Comparison of ENCODE assay signal across 8 cellular contexts in the genomic region with DNA sequence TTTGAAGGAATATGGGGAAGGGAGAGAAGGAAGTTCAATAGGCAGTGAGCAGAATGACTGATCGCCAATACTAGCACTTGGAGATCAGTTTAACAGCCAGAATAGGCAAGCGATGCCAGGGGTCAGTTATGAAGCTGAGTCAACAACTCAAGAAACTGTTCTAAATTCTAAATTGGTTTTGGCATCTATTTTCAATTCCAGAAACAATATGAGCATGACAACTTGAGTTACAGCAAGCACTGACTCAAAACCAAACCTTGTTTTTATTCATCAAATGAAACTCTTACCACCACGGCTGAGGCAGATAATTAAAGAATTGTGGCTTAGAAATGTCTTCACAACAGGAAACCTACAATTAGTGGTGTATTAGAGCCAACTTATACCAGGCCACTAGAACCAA.
DNase-seq lines count a peak whose midpoint lies in the region; ATAC-seq and TF ChIP-seq lines count a peak whose summit lies in the region.

No MANE protein-coding gene starts in this region.

- H3K27me3 ChIP-seq in left ventricle myocardium inferior (ENCODE audit: low read depth), result no peaks in the 10 kb centered on the region

- H3K36me3 ChIP-seq in left ventricle myocardium inferior, result no peaks in the 10 kb centered on the region

- peak overlapping the region; percentile 71 for H3K27ac ChIP-seq in left ventricle myocardium inferior (replicated peaks)

- DNase-seq in left ventricle myocardium inferior (no peak), Right ventricle myocardium superior (no peak), osteocyte (ENCODE audit: extremely low spot score, unreplicated experiment) (no peak), erythroblast (lab: John Stamatoyannopoulos, UW) (no peak), NCI-H2227 treated with DMSO at 0.1 percent for 48 hours (lab: John Stamatoyannopoulos, UW) (no peak), 8988T (no peak)
- no peak for DNase-seq in activated T-helper 1 cell treated with anti-CD3 and anti-CD28 coated beads, Interleukin-12 subunit alpha, Interleukin-12 subunit beta, Interleukin-2, Interleukin-4 antibody, amounts not matched to agents 30 ng/mL and 10 ng/mL and 1 ng/mL, durations not matched to agents 14 hours and 24 hours and 36 hours (ENCODE audit: low spot score)

- H3K27me3 Mint-ChIP-seq in activated T-helper 1 cell treated with anti-CD3 and anti-CD28 coated beads, Interleukin-12 subunit alpha, Interleukin-12 subunit beta, Interleukin-2, Interleukin-4 antibody, amounts not matched to agents 30 ng/mL and 10 ng/mL and 1 ng/mL, durations not matched to agents 14 hours and 24 hours and 36 hours (ENCODE audit: insufficient read depth), result no peaks in the 10 kb centered on the region
- no peaks in the 10 kb centered on the region for H3K27me3 Mint-ChIP-seq in osteocyte (ENCODE audit: unreplicated experiment)

- peaks cover 18% of the 10 kb centered on the region for H3K36me3 Mint-ChIP-seq in activated T-helper 1 cell treated with anti-CD3 and anti-CD28 coated beads, Interleukin-12 subunit alpha, Interleukin-12 subunit beta, Interleukin-2, Interleukin-4 antibody, amounts not matched to agents 30 ng/mL and 10 ng/mL and 1 ng/mL, durations not matched to agents 14 hours and 24 hours and 36 hours (ENCODE audit: low read depth)
- H3K36me3 Mint-ChIP-seq in osteocyte (ENCODE audit: unreplicated experiment), result peaks cover 5% of the 10 kb centered on the region

- intact Hi-C loops in left ventricle myocardium inferior (cut with micrococcal nuclease), result no loop called here
- intact Hi-C loops in Right ventricle myocardium superior (cut with DNase I), result no loop called here
- intact Hi-C loops in activated T-helper 1 cell treated with anti-CD3 and anti-CD28 coated beads, Interleukin-12 subunit alpha, Interleukin-12 subunit beta, Interleukin-2, Interleukin-4 antibody, amounts not matched to agents 30 ng/mL and 10 ng/mL and 1 ng/mL, durations not matched to agents 14 hours and 24 hours and 36 hours (cut with micrococcal nuclease), result loop anchor here (1.0 to 2.0 kb wide), 11 partner anchors 10 to 205 kb away; no protein-coding TSS in a partner anchor

- peaks cover 35% of the 10 kb centered on the region for H3K4me1 Mint-ChIP-seq in activated T-helper 1 cell treated with anti-CD3 and anti-CD28 coated beads, Interleukin-12 subunit alpha, Interleukin-12 subunit beta, Interleukin-2, Interleukin-4 antibody, amounts not matched to agents 30 ng/mL and 10 ng/mL and 1 ng/mL, durations not matched to agents 14 hours and 24 hours and 36 hours (ENCODE audit: low read depth)
- H3K4me1 Mint-ChIP-seq in osteocyte (ENCODE audit: unreplicated experiment), result peaks cover 11% of the 10 kb centered on the region

- H3K4me3 Mint-ChIP-seq in activated T-helper 1 cell treated with anti-CD3 and anti-CD28 coated beads, Interleukin-12 subunit alpha, Interleukin-12 subunit beta, Interleukin-2, Interleukin-4 antibody, amounts not matched to agents 30 ng/mL and 10 ng/mL and 1 ng/mL, durations not matched to agents 14 hours and 24 hours and 36 hours, result peak overlapping the region; percentile 37
- H3K4me3 Mint-ChIP-seq in osteocyte (ENCODE audit: unreplicated experiment), result no peak overlapping the region

- ATAC-seq in Right ventricle myocardium superior (ENCODE audit: poor library complexity), result no peak
- ATAC-seq in HG02884 (IDR thresholded peaks at IDR 0.05; ENCODE audit: unreplicated experiment), result peak; percentile 85

- TF ChIP-seq CTCF in left ventricle myocardium inferior (IDR thresholded peaks at IDR 0.05; ENCODE audit: borderline replicate concordance) (no peak), osteocyte (IDR thresholded peaks at IDR 0.05) (no peak)

- no peak for TF ChIP-seq POLR2A in erythroblast (IDR thresholded peaks at IDR 0.05; ENCODE audit: low read length)

- H3K4me1 ChIP-seq in left ventricle myocardium inferior, result peaks cover 7% of the 10 kb centered on the region

- peaks cover under 1% of the 10 kb centered on the region for H3K9me3 Mint-ChIP-seq in activated T-helper 1 cell treated with anti-CD3 and anti-CD28 coated beads, Interleukin-12 subunit alpha, Interleukin-12 subunit beta, Interleukin-2, Interleukin-4 antibody, amounts not matched to agents 30 ng/mL and 10 ng/mL and 1 ng/mL, durations not matched to agents 14 hours and 24 hours and 36 hours
- no peaks in the 10 kb centered on the region for H3K9me3 Mint-ChIP-seq in osteocyte (ENCODE audit: unreplicated experiment)

- peak overlapping the region; percentile 24 for H3K4me3 ChIP-seq in left ventricle myocardium inferior

- H3K27ac Mint-ChIP-seq in activated T-helper 1 cell treated with anti-CD3 and anti-CD28 coated beads, Interleukin-12 subunit alpha, Interleukin-12 subunit beta, Interleukin-2, Interleukin-4 antibody, amounts not matched to agents 30 ng/mL and 10 ng/mL and 1 ng/mL, durations not matched to agents 14 hours and 24 hours and 36 hours, result peak overlapping the region; percentile 67
- H3K27ac Mint-ChIP-seq in osteocyte (ENCODE audit: unreplicated experiment), result peak overlapping the region; percentile 55

- H3K9me3 ChIP-seq in left ventricle myocardium inferior (replicated peaks), result no peaks in the 10 kb centered on the region
